ENCODE assay signal across 18 cellular contexts in genomic region chr19:483332-484072, GRCh38. TPM values are rescaled to one million over a fixed set of nuclear protein-coding genes. Genes with fewer than 3 reads are reported as not detected.
DNase-seq lines count a peak whose midpoint lies in the region; ATAC-seq, FAIRE-seq and TF ChIP-seq lines count a peak whose summit lies in the region.
"Had no signal": no experiment of that assay in that cellular context is flagged by ENCODE, and none has a peak within 500 bp of the region (broad histone marks: within the 10 kb centered on the region; RNA-seq: fewer than 3 reads in every experiment).

No MANE protein-coding gene starts in this region.

- H3K36me3 ChIP-seq in K562 (ENCODE audit: control insufficient read depth, insufficient read depth, low read length) (no peaks in the 10 kb centered on the region), neuronal stem cell (replicated peaks in 1 of 2; ENCODE audit: control insufficient read depth in 2 of 2, insufficient read depth in 2 of 2, low read length in 2 of 2) (no peaks in the 10 kb centered on the region)

- intact Hi-C loops in CD4-positive, alpha-beta T cell (cut with DNase I, micrococcal nuclease) = no loop called here
- intact Hi-C loops in K562 (cut with micrococcal nuclease) = no loop called here

- 21% methylated on average over 18 of the region's 21 CpGs for WGBS in K562 (ENCODE audit: insufficient coverage, low coverage, missing lambda C conversion rate)
- no CpG with 5 or more reads among the region's 21 CpGs for WGBS in neuronal stem cell (ENCODE audit: extremely low coverage in 2 of 2, insufficient read length in 2 of 2, insufficient replicate concordance in 1 of 2), 2 donors

- H3K4me2 ChIP-seq in K562 (ENCODE audit: insufficient read depth, low read length) (no peak overlapping the region), neuronal stem cell (ENCODE audit: insufficient read depth, low read length, poor library complexity, severe bottlenecking) (no peak overlapping the region)

- peaks cover 1% of the 10 kb centered on the region for H3K79me1 ChIP-seq in neuronal stem cell (ENCODE audit: low read depth, low read length)

- peak overlapping the region; percentile 94 for H2AK5ac ChIP-seq in neuronal stem cell (ENCODE audit: low read depth, low read length)

- H2BK120ac ChIP-seq in neuronal stem cell (ENCODE audit: low read depth, low read length) = no peak overlapping the region

- no peaks in the 10 kb centered on the region for H3K9me3 Mint-ChIP-seq in CD4-positive, alpha-beta T cell
- H3K9me3 Mint-ChIP-seq in effector memory CD8-positive, alpha-beta T cell = peaks cover 14 to 19% of the 10 kb centered on the region in 2 donors

- H3K4me3 ChIP-seq in K562 = no peak overlapping the region
- no peak overlapping the region for H3K4me3 ChIP-seq in neuronal stem cell (ENCODE audit: low read length in 2 of 2)

- peaks cover 9% of the 10 kb centered on the region for H3K4me1 Mint-ChIP-seq in CD4-positive, alpha-beta T cell (ENCODE audit: low read depth)
- H3K4me1 Mint-ChIP-seq in effector memory CD8-positive, alpha-beta T cell (ENCODE audit: low read depth in 2 of 2) = peaks cover 10 to 19% of the 10 kb centered on the region in 2 donors

- H3K27me3 Mint-ChIP-seq in CD4-positive, alpha-beta T cell = peaks cover 25% of the 10 kb centered on the region
- peaks cover 4 to 22% of the 10 kb centered on the region in 2 donors for H3K27me3 Mint-ChIP-seq in effector memory CD8-positive, alpha-beta T cell

- H3K79me2 ChIP-seq in K562 (ENCODE audit: control insufficient read depth, insufficient read depth, low read length) = peaks cover 9% of the 10 kb centered on the region; the same call in 1 of the 3 replicates

- FAIRE-seq in K562 (lab: Jason Lieb, UNC) = no peak
- FAIRE-seq: HTR-8/SVneo, RCC 7860 had no signal

- no TSS peak for BruUV-seq in K562 (replicated peaks; lab: Mats Ljungman, UMichigan)

- TF ChIP-seq EP300 in K562 (IDR thresholded peaks at IDR 0.05; ENCODE audit: low read length) = no peak

- no peak for TF ChIP-seq POLR2A in K562 (conservative IDR thresholded peaks at IDR 0.05)

- no peak overlapping the region for H4K8ac ChIP-seq in neuronal stem cell (ENCODE audit: low read depth, low read length)

- peaks cover 8 to 49% of the 10 kb centered on the region in 2 experiments for H3K4me1 ChIP-seq in K562 (replicated peaks in 1 of 2; ENCODE audit: control insufficient read depth in 2 of 2, insufficient read depth in 2 of 2, low read length in 2 of 2)
- H3K4me1 ChIP-seq in neuronal stem cell (ENCODE audit: control insufficient read depth in 2 of 2, insufficient read depth in 1 of 2, low read depth in 1 of 2, low read length in 2 of 2) = peaks cover 18 to 21% of the 10 kb centered on the region in 2 donors

- H3K9me1 ChIP-seq in K562 (ENCODE audit: control insufficient read depth, insufficient read depth, low read length) = no peaks in the 10 kb centered on the region

- peak overlapping the region; percentile 94 for H2BK15ac ChIP-seq in neuronal stem cell (ENCODE audit: low read length)

- H3K27me3 ChIP-seq in CD4-positive, alpha-beta T cell (ENCODE audit: control insufficient read depth, insufficient read depth, low read length) = peaks cover 11% of the 10 kb centered on the region
- H3K27me3 ChIP-seq in K562 (ENCODE audit: control insufficient read depth in 2 of 2, insufficient read depth in 2 of 2, low read length in 2 of 2) = peaks cover 0 to 4% of the 10 kb centered on the region in 2 experiments; a peak in 3 of 5 replicates
- H3K27me3 ChIP-seq in neuronal stem cell (ENCODE audit: control insufficient read depth in 3 of 3, insufficient read depth in 3 of 3, low read depth in 1 of 3, low read length in 3 of 3) = no peaks in the 10 kb centered on the region

- peak overlapping the region; percentile 94 for H2BK12ac ChIP-seq in neuronal stem cell (ENCODE audit: low read length)

- no peak overlapping the region for H3K9ac ChIP-seq in K562 (ENCODE audit: insufficient read depth in 1 of 2, low read depth in 2 of 2, low read length in 2 of 2)
- no peak overlapping the region for H3K9ac ChIP-seq in neuronal stem cell (ENCODE audit: low read depth, low read length, poor library complexity)

- in situ Hi-C loops in K562 (cut with MboI) = no loop called here

- no peak overlapping the region for H4K91ac ChIP-seq in neuronal stem cell (ENCODE audit: low read depth, low read length, poor library complexity)

- H3K18ac ChIP-seq in neuronal stem cell (ENCODE audit: low read length) = peak overlapping the region; percentile 92

- peaks cover 10% of the 10 kb centered on the region for H3K36me3 Mint-ChIP-seq in CD4-positive, alpha-beta T cell (ENCODE audit: low read depth)
- H3K36me3 Mint-ChIP-seq in effector memory CD8-positive, alpha-beta T cell (ENCODE audit: insufficient read depth) = peaks cover 42% of the 10 kb centered on the region

- peak overlapping the region; percentile 76 for H3K4ac ChIP-seq in neuronal stem cell (ENCODE audit: low read length)

- no peak overlapping the region for H3K14ac ChIP-seq in neuronal stem cell (ENCODE audit: low read length)

- POLR2A ChIA-PET in CD4-positive, alpha-beta T cell (lab: Charles Lee) = no interaction called here
- POLR2A ChIA-PET in K562 (lab: Yijun Ruan, JAX) = interaction anchor here (0.8 kb wide), 2 partner anchors 28 to 202 kb away, joined by 3 read pairs; no protein-coding TSS in a partner anchor

- ATAC-seq in CD4-positive, alpha-beta T cell (ENCODE audit: poor library complexity) = no peak
- ATAC-seq in K562 (no peak), HG03045 (IDR thresholded peaks at IDR 0.05; ENCODE audit: unreplicated experiment) (no peak)
- ATAC-seq in effector memory CD8-positive, alpha-beta T cell (replicated peaks) = no peak

- H3K23ac ChIP-seq in neuronal stem cell (ENCODE audit: low read depth, low read length, poor library complexity) = no peak overlapping the region

- no peak overlapping the region for H2AFZ ChIP-seq in K562 (ENCODE audit: low read depth, low read length)
- no peak overlapping the region for H2AFZ ChIP-seq in neuronal stem cell (ENCODE audit: low read length)

- no peak overlapping the region for H2BK5ac ChIP-seq in neuronal stem cell (ENCODE audit: low read length)

- no peaks in the 10 kb centered on the region for H4K20me1 ChIP-seq in K562 (replicated peaks; ENCODE audit: control insufficient read depth, insufficient read depth, low read length)

- no peak for TF ChIP-seq CTCF in CD4-positive, alpha-beta T cell (IDR thresholded peaks at IDR 0.05)
- no peak for TF ChIP-seq CTCF in K562 (IDR thresholded peaks at IDR 0.05 in 2 of 3, conservative IDR thresholded peaks at IDR 0.05 in 1 of 3; ENCODE audit: insufficient read depth in 2 of 3, low read depth in 1 of 3, low read length in 3 of 3)

- CTCF ChIA-PET in CD4-positive, alpha-beta T cell (lab: Charles Lee) = no interaction called here
- CTCF ChIA-PET in K562 (lab: Yijun Ruan, JAX; ENCODE audit: low intra/inter-chr PET ratio) = no interaction called here

- peak overlapping the region; percentile 63 for H3K4me3 Mint-ChIP-seq in CD4-positive, alpha-beta T cell
- no peak overlapping the region for H3K4me3 Mint-ChIP-seq in effector memory CD8-positive, alpha-beta T cell
- H3K4me3 Mint-ChIP-seq: H9 had no signal

- H3K27ac ChIP-seq in CD4-positive, alpha-beta T cell (ENCODE audit: low read depth, low read length) = no peak overlapping the region
- H3K27ac ChIP-seq in K562 (ENCODE audit: extremely low read depth, low read depth, low read length) (no peak overlapping the region), neuronal stem cell (replicated peaks; ENCODE audit: low read length) (no peak overlapping the region)
- H3K27ac ChIP-seq: 22Rv1 had no signal

- DNase-seq in NCI-H146 (lab: John Stamatoyannopoulos, UW) (peak; percentile 17), NCI-H146 treated with DMSO at 0.1 percent for 48 hours (lab: John Stamatoyannopoulos, UW; ENCODE audit: unreplicated experiment) (no peak), K562 (ENCODE audit: extremely low read depth in 1 of 4, low spot score in 3 of 4) (no peak), neuronal stem cell (ENCODE audit: low spot score) (no peak), NCI-H774 (lab: John Stamatoyannopoulos, UW) (no peak)
- DNase-seq in CD4-positive, alpha-beta T cell = no peak
- no peak for DNase-seq in effector memory CD8-positive, alpha-beta T cell
- DNase-seq: DMS 273 treated with DMSO at 0.1 percent for 48 hours, H9, NCI-H1436, NCI-H2081 treated with DMSO at 0.1 percent for 48 hours, NCI-H2227 treated with DMSO at 0.1 percent for 48 hours, NCI-H526 treated with DMSO at 0.1 percent for 48 hours, SIG-M5 had no signal

- peaks cover 5% of the 10 kb centered on the region for H3K9me3 ChIP-seq in CD4-positive, alpha-beta T cell (ENCODE audit: control insufficient read depth, low read length)
- peaks cover 6% of the 10 kb centered on the region; the same call in 1 of the 2 replicates for H3K9me3 ChIP-seq in K562 (replicated peaks; ENCODE audit: control insufficient read depth, insufficient read depth, low read depth, low read length)
- H3K9me3 ChIP-seq in neuronal stem cell (replicated peaks in 1 of 2; ENCODE audit: control insufficient read depth in 2 of 2, insufficient read depth in 1 of 2, low read depth in 1 of 2, low read length in 2 of 2) = peaks cover 0 to 5% of the 10 kb centered on the region in 2 donors

- TF ChIP-seq RAD21 in K562 (CRISPR knock-in tag; conservative IDR thresholded peaks at IDR 0.05 in 1 of 2, IDR thresholded peaks at IDR 0.05 in 1 of 2) = no peak

- H3K27ac Mint-ChIP-seq in CD4-positive, alpha-beta T cell = peak overlapping the region; percentile 64
- H3K27ac Mint-ChIP-seq in effector memory CD8-positive, alpha-beta T cell = no peak overlapping the region

RNA-seq across cellular contexts. Expression of gene MADCAM1, which starts 12.8 kb away (rescaled TPM):
- under 1 TPM; 0.20 to 0.91 TPM for total RNA-seq in CD4-positive, alpha-beta T cell
- not detected in 2 replicates for total RNA-seq in K562 (2011; cell fraction: chromatin; rRNA removed; ENCODE audit: low replicate concordance)
- 0.79 and 1.0 TPM in 2 replicates for total RNA-seq in K562 (2011; cell fraction: nucleolus; rRNA removed)
- not detected in 2 replicates for total RNA-seq in K562 (2011; cell fraction: nucleoplasm; rRNA removed)
- total RNA-seq in K562 (2014; rRNA removed) = 0.09 and 0.20 TPM in 2 replicates
- total RNA-seq in K562 (2014; rRNA removed; fragmentation: Illumina TruSeq; extraction: Trizol) = not detected in 2 replicates
- not detected in 2 replicates for total RNA-seq in K562 (2015; rRNA removed; fragmentation: Illumina TruSeq; extraction: Trizol)
- total RNA-seq in K562 (2021) = 0.09 TPM in 1 of 2 replicates, not detected in the other
- 0.05 TPM in 1 of 2 replicates, not detected in the other for polyA plus RNA-seq in K562 (2011; rRNA removed)
- polyA plus RNA-seq in K562 (2011; cell fraction: cytosol; rRNA removed) = 0.12 TPM in 1 of 2 replicates, not detected in the other
- polyA plus RNA-seq in K562 (2011; cell fraction: nucleus; rRNA removed) = 0.18 and 0.40 TPM in 2 replicates
- 0.27 and 0.82 TPM in 2 replicates for polyA plus RNA-seq in K562 (2012)
- not detected in 2 replicates for polyA plus RNA-seq in K562 (2014; fragmentation: Illumina TruSeq; extraction: Trizol)
- polyA plus RNA-seq in K562 (2014; fragmentation: Nextera tagmentation; extraction: Ambion mirVana) = not detected
- 0.12 and 0.36 TPM in 2 replicates for polyA plus RNA-seq in K562 (2014; rRNA removed)
- polyA minus RNA-seq in K562 (2011; rRNA and poly(A)+ RNA removed) = not detected in 2 replicates
- not detected in 2 replicates for polyA minus RNA-seq in K562 (2011; cell fraction: cytosol; rRNA and poly(A)+ RNA removed)
- 0.22 TPM in 1 of 2 replicates, not detected in the other for polyA minus RNA-seq in K562 (2011; cell fraction: nucleus; rRNA and poly(A)+ RNA removed)
- 0.89 TPM for polyA plus RNA-seq in neuronal stem cell (2013, experiment 1 of 2)
- polyA plus RNA-seq in neuronal stem cell (2013, experiment 2 of 2) = 0.91 TPM

RNA-seq across cellular contexts. Expression of gene SHC2, which starts 22.7 kb away (rescaled TPM):
- under 1 TPM; 0.36 to 0.42 TPM for total RNA-seq in CD4-positive, alpha-beta T cell
- 0.86 and 2.4 TPM in 2 replicates for total RNA-seq in K562 (2011; cell fraction: chromatin; rRNA removed; ENCODE audit: low replicate concordance)
- total RNA-seq in K562 (2011; cell fraction: nucleolus; rRNA removed) = 1.1 and 1.3 TPM in 2 replicates
- total RNA-seq in K562 (2011; cell fraction: nucleoplasm; rRNA removed) = 0.88 and 1.6 TPM in 2 replicates
- total RNA-seq in K562 (2014; rRNA removed) (0.14 TPM in 1 of 2 replicates, not detected in the other), K562 (2014; rRNA removed; fragmentation: Illumina TruSeq; extraction: Trizol) (not detected in 2 replicates), K562 (2015; rRNA removed; fragmentation: Illumina TruSeq; extraction: Trizol) (not detected in 2 replicates), K562 (2021) (0.16 and 0.20 TPM in 2 replicates)
- polyA plus RNA-seq in K562 (2011; rRNA removed) (0.36 and 1.3 TPM in 2 replicates), K562 (2014; fragmentation: Illumina TruSeq; extraction: Trizol) (not detected in 2 replicates), K562 (2014; fragmentation: Nextera tagmentation; extraction: Ambion mirVana) (not detected), K562 (2014; rRNA removed) (0.15 TPM in 1 of 2 replicates, not detected in the other)
- polyA plus RNA-seq in K562 (2011; cell fraction: cytosol; rRNA removed) = 0.49 and 0.64 TPM in 2 replicates
- polyA plus RNA-seq in K562 (2011; cell fraction: nucleus; rRNA removed) = 7.4 and 7.9 TPM in 2 replicates
- polyA plus RNA-seq in K562 (2012) = 0.16 and 2.0 TPM in 2 replicates
- polyA minus RNA-seq in K562 (2011; rRNA and poly(A)+ RNA removed) = 0.36 and 0.53 TPM in 2 replicates
- 0.55 and 0.76 TPM in 2 replicates for polyA minus RNA-seq in K562 (2011; cell fraction: cytosol; rRNA and poly(A)+ RNA removed)
- 0.89 and 0.94 TPM in 2 replicates for polyA minus RNA-seq in K562 (2011; cell fraction: nucleus; rRNA and poly(A)+ RNA removed)
- 29.6 TPM for polyA plus RNA-seq in neuronal stem cell (2013, experiment 1 of 2)
- 28.3 TPM for polyA plus RNA-seq in neuronal stem cell (2013, experiment 2 of 2)

RNA-seq across cellular contexts. Expression of gene TPGS1, which starts 23.8 kb away (rescaled TPM):
- 10 to 100 TPM; 17.2 to 18.2 TPM for total RNA-seq in CD4-positive, alpha-beta T cell
- total RNA-seq in K562 (2011; cell fraction: chromatin; rRNA removed; ENCODE audit: low replicate concordance) = 7.0 and 14.9 TPM in 2 replicates
- total RNA-seq in K562 (2011; cell fraction: nucleolus; rRNA removed) = 10.1 and 11.5 TPM in 2 replicates
- 5.3 and 6.3 TPM in 2 replicates for total RNA-seq in K562 (2011; cell fraction: nucleoplasm; rRNA removed)
- total RNA-seq in K562 (2014; rRNA removed) (22.6 and 31.6 TPM in 2 replicates), K562 (2014; rRNA removed; fragmentation: Illumina TruSeq; extraction: Trizol) (0.32 and 0.47 TPM in 2 replicates), K562 (2015; rRNA removed; fragmentation: Illumina TruSeq; extraction: Trizol) (1.2 and 2.3 TPM in 2 replicates), K562 (2021) (13.0 and 15.5 TPM in 2 replicates)
- polyA plus RNA-seq in K562 (2011; rRNA removed) (0.93 and 1.2 TPM in 2 replicates), K562 (2014; fragmentation: Illumina TruSeq; extraction: Trizol) (0.30 and 0.33 TPM in 2 replicates), K562 (2014; fragmentation: Nextera tagmentation; extraction: Ambion mirVana) (not detected), K562 (2014; rRNA removed) (12.2 and 15.0 TPM in 2 replicates)
- 1.9 and 24.8 TPM in 2 replicates for polyA plus RNA-seq in K562 (2011; cell fraction: cytosol; rRNA removed)
- 1.8 and 3.9 TPM in 2 replicates for polyA plus RNA-seq in K562 (2011; cell fraction: nucleus; rRNA removed)
- polyA plus RNA-seq in K562 (2012) = 5.5 and 10.3 TPM in 2 replicates
- polyA minus RNA-seq in K562 (2011; rRNA and poly(A)+ RNA removed) = 0.74 and 0.78 TPM in 2 replicates
- polyA minus RNA-seq in K562 (2011; cell fraction: cytosol; rRNA and poly(A)+ RNA removed) = 1.6 and 5.0 TPM in 2 replicates
- polyA minus RNA-seq in K562 (2011; cell fraction: nucleus; rRNA and poly(A)+ RNA removed) = 3.2 and 3.8 TPM in 2 replicates
- polyA plus RNA-seq in neuronal stem cell (2013, experiment 1 of 2) = 6.3 TPM
- 6.2 TPM for polyA plus RNA-seq in neuronal stem cell (2013, experiment 2 of 2)

RNA-seq across cellular contexts. Expression of gene CDC34, which starts 48.1 kb away (rescaled TPM):
- total RNA-seq in CD4-positive, alpha-beta T cell = 10 to 100 TPM; 38.5 to 43.4 TPM
- total RNA-seq in K562 (2011; cell fraction: chromatin; rRNA removed; ENCODE audit: low replicate concordance) = 34.1 and 85.3 TPM in 2 replicates
- total RNA-seq in K562 (2011; cell fraction: nucleolus; rRNA removed) = 68.2 and 70.5 TPM in 2 replicates
- 40.9 and 50.4 TPM in 2 replicates for total RNA-seq in K562 (2011; cell fraction: nucleoplasm; rRNA removed)
- total RNA-seq in K562 (2014; rRNA removed) = 203 and 207 TPM in 2 replicates
- total RNA-seq in K562 (2014; rRNA removed; fragmentation: Illumina TruSeq; extraction: Trizol) = 33.0 and 36.2 TPM in 2 replicates
- 65.5 and 75.7 TPM in 2 replicates for total RNA-seq in K562 (2015; rRNA removed; fragmentation: Illumina TruSeq; extraction: Trizol)
- total RNA-seq in K562 (2021) = 125 and 130 TPM in 2 replicates
- polyA plus RNA-seq in K562 (2011; rRNA removed) = 82.7 and 103 TPM in 2 replicates
- 89.6 and 173 TPM in 2 replicates for polyA plus RNA-seq in K562 (2011; cell fraction: cytosol; rRNA removed)
- 83.8 and 124 TPM in 2 replicates for polyA plus RNA-seq in K562 (2011; cell fraction: nucleus; rRNA removed)
- 72.7 and 83.2 TPM in 2 replicates for polyA plus RNA-seq in K562 (2012)
- 55.7 and 88.4 TPM in 2 replicates for polyA plus RNA-seq in K562 (2014; fragmentation: Illumina TruSeq; extraction: Trizol)
- 1 to 10 TPM in 1 of 2 experiments, under 1 TPM in 1; 0.80 to 1.0 TPM for polyA plus RNA-seq in K562 (2014; fragmentation: Nextera tagmentation; extraction: Ambion mirVana)
- 125 and 142 TPM in 2 replicates for polyA plus RNA-seq in K562 (2014; rRNA removed)
- 16.2 and 28.5 TPM in 2 replicates for polyA minus RNA-seq in K562 (2011; rRNA and poly(A)+ RNA removed)
- polyA minus RNA-seq in K562 (2011; cell fraction: cytosol; rRNA and poly(A)+ RNA removed) = 36.4 and 44.9 TPM in 2 replicates
- polyA minus RNA-seq in K562 (2011; cell fraction: nucleus; rRNA and poly(A)+ RNA removed) = 18.4 and 20.5 TPM in 2 replicates
- 109 TPM for polyA plus RNA-seq in neuronal stem cell (2013, experiment 1 of 2)
- 105 TPM for polyA plus RNA-seq in neuronal stem cell (2013, experiment 2 of 2)
